Comparison of ENCODE assay signal across 24 cellular contexts in genomic region chr1:30271401-30272287, GRCh38.
A peak's percentile ranks its signal among the peaks of the same experiment; 100 is the strongest.
DNase-seq lines count a peak whose midpoint lies in the region; ATAC-seq and TF ChIP-seq lines count a peak whose summit lies in the region.
"Had no signal": no experiment of that assay in that cellular context is flagged by ENCODE, and none has a peak within 500 bp of the region (broad histone marks: within the 10 kb centered on the region; RNA-seq: fewer than 3 reads in every experiment).

No MANE protein-coding gene starts in this region.

- H3K4me1 ChIP-seq in neuronal stem cell (ENCODE audit: control insufficient read depth in 2 of 2, insufficient read depth in 1 of 2, low read depth in 1 of 2, low read length in 2 of 2), result peaks cover 0 to 4% of the 10 kb centered on the region in 2 donors
- H3K4me1 ChIP-seq: Caco-2 had no signal

- peak overlapping the region; percentile 47 for H2BK5ac ChIP-seq in neuronal stem cell (ENCODE audit: low read length)

- no peak overlapping the region for H2BK120ac ChIP-seq in neuronal stem cell (ENCODE audit: low read depth, low read length)

- peak overlapping the region; percentile 44 for H3K18ac ChIP-seq in neuronal stem cell (ENCODE audit: low read length)

- H3K36me3 Mint-ChIP-seq in natural killer cell, result no peaks in the 10 kb centered on the region
- H3K36me3 Mint-ChIP-seq in natural killer cell treated with Interleukin-12 subunit alpha and Interleukin-12 subunit beta and Interleukin-15 and Interleukin-18, amount 100 ng/mL, for 72 hours, result no peaks in the 10 kb centered on the region
- H3K36me3 Mint-ChIP-seq: CD4-positive, alpha-beta memory T cell had no signal

- H3K9ac ChIP-seq in neuronal stem cell (ENCODE audit: low read depth, low read length, poor library complexity), result no peak overlapping the region
- H3K9ac ChIP-seq: KMS-11 had no signal

- no peaks in the 10 kb centered on the region for H3K27me3 ChIP-seq in neuronal stem cell (ENCODE audit: control insufficient read depth in 3 of 3, insufficient read depth in 3 of 3, low read depth in 1 of 3, low read length in 3 of 3)

- H4K91ac ChIP-seq in neuronal stem cell (ENCODE audit: low read depth, low read length, poor library complexity), result no peak overlapping the region

- H3K36me3 ChIP-seq in neuronal stem cell (replicated peaks in 1 of 2; ENCODE audit: control insufficient read depth in 2 of 2, insufficient read depth in 2 of 2, low read length in 2 of 2), result no peaks in the 10 kb centered on the region

- no peak overlapping the region for H3K27ac Mint-ChIP-seq in natural killer cell
- H3K27ac Mint-ChIP-seq in natural killer cell treated with Interleukin-12 subunit alpha and Interleukin-12 subunit beta and Interleukin-15 and Interleukin-18, amount 100 ng/mL, for 72 hours, result no peak overlapping the region
- H3K27ac Mint-ChIP-seq: HFFc6 had no signal

- H3K4me3 ChIP-seq in coronary artery (no peak overlapping the region), neuronal stem cell (ENCODE audit: low read length in 2 of 2) (no peak overlapping the region)

- peak overlapping the region; percentile 95 for H2AK5ac ChIP-seq in neuronal stem cell (ENCODE audit: low read depth, low read length)

- H3K27ac ChIP-seq in coronary artery (no peak overlapping the region), neuronal stem cell (replicated peaks; ENCODE audit: low read length) (no peak overlapping the region)
- H3K27ac ChIP-seq: KMS-11 had no signal

- no peaks in the 10 kb centered on the region for H3K9me3 ChIP-seq in neuronal stem cell (replicated peaks in 1 of 2; ENCODE audit: control insufficient read depth in 2 of 2, insufficient read depth in 1 of 2, low read depth in 1 of 2, low read length in 2 of 2)
- H3K9me3 ChIP-seq: Caco-2 had no signal

- H3K27me3 Mint-ChIP-seq in natural killer cell (ENCODE audit: low read depth in 2 of 2), result peaks cover 12 to 16% of the 10 kb centered on the region in 2 donors
- H3K27me3 Mint-ChIP-seq in natural killer cell treated with Interleukin-12 subunit alpha and Interleukin-12 subunit beta and Interleukin-15 and Interleukin-18, amount 100 ng/mL, for 72 hours, result peaks cover 14 to 23% of the 10 kb centered on the region in 2 donors

- H3K79me1 ChIP-seq in neuronal stem cell (ENCODE audit: low read depth, low read length), result no peaks in the 10 kb centered on the region

- H3K23ac ChIP-seq in neuronal stem cell (ENCODE audit: low read depth, low read length, poor library complexity), result peak overlapping the region; percentile 39

- intact Hi-C loops in natural killer cell (cut with micrococcal nuclease), result no loop called here

- no peak for TF ChIP-seq CTCF in natural killer cell (IDR thresholded peaks at IDR 0.05)
- no peak for TF ChIP-seq CTCF in coronary artery (IDR thresholded peaks at IDR 0.05)

- no CpG with 5 or more reads among the region's 10 CpGs for WGBS in neuronal stem cell (ENCODE audit: extremely low coverage in 2 of 2, insufficient read length in 2 of 2, insufficient replicate concordance in 1 of 2), 2 donors

- no peak overlapping the region for H3K4ac ChIP-seq in neuronal stem cell (ENCODE audit: low read length)

- peak; percentile 3 for DNase-seq in natural killer cell
- DNase-seq in natural killer cell treated with Interleukin-12 subunit alpha and Interleukin-12 subunit beta and Interleukin-15 and Interleukin-18, amount 100 ng/mL, for 72 hours (ENCODE audit: low spot score), result no peak
- DNase-seq in coronary artery (ENCODE audit: low spot score), result peak; percentile 54
- no peak for DNase-seq in neuronal stem cell (ENCODE audit: low spot score)
- DNase-seq in SHP77 treated with DMSO at 0.1 percent for 48 hours (lab: John Stamatoyannopoulos, UW), result no peak
- DNase-seq: Caco-2; CD4-positive, alpha-beta memory T cell; DMS 273 treated with DMSO at 0.1 percent for 48 hours; DMS79 treated with DMSO at 0.1 percent for 48 hours; H7; HFFc6; IMR-90; NCI-H1105; NCI-H146; NCI-H2029; NCI-H2227 treated with DMSO at 0.1 percent for 48 hours; NCI-H510A treated with DMSO at 0.1 percent for 48 hours; NCI-H774; NK-92 treated with Interleukin-12 subunit alpha and Interleukin-12 subunit beta, amount 100 ng/mL, for 24 hours had no signal

- H2BK12ac ChIP-seq in neuronal stem cell (ENCODE audit: low read length), result peak overlapping the region; percentile 82

- no peaks in the 10 kb centered on the region for H3K4me1 Mint-ChIP-seq in natural killer cell
- peaks cover 0 to 2% of the 10 kb centered on the region in 2 donors for H3K4me1 Mint-ChIP-seq in natural killer cell treated with Interleukin-12 subunit alpha and Interleukin-12 subunit beta and Interleukin-15 and Interleukin-18, amount 100 ng/mL, for 72 hours (ENCODE audit: low read depth in 2 of 2)
- H3K4me1 Mint-ChIP-seq: CD4-positive, alpha-beta memory T cell had no signal

- H2AFZ ChIP-seq in neuronal stem cell (ENCODE audit: low read length), result no peak overlapping the region

- no peak overlapping the region for H4K8ac ChIP-seq in neuronal stem cell (ENCODE audit: low read depth, low read length)

- no peaks in the 10 kb centered on the region for H3K9me3 Mint-ChIP-seq in natural killer cell
- H3K9me3 Mint-ChIP-seq in natural killer cell treated with Interleukin-12 subunit alpha and Interleukin-12 subunit beta and Interleukin-15 and Interleukin-18, amount 100 ng/mL, for 72 hours, result no peaks in the 10 kb centered on the region
- H3K9me3 Mint-ChIP-seq: CD4-positive, alpha-beta memory T cell had no signal

- ATAC-seq in natural killer cell (no peak), HG02884 (IDR thresholded peaks at IDR 0.05; ENCODE audit: unreplicated experiment) (no peak), HG02973 (IDR thresholded peaks at IDR 0.05; ENCODE audit: unreplicated experiment) (no peak)
- ATAC-seq in natural killer cell treated with Interleukin-12 subunit alpha and Interleukin-12 subunit beta and Interleukin-15 and Interleukin-18, amount 100 ng/mL, for 72 hours, result no peak
- ATAC-seq: Panc1, Right ventricle myocardium inferior had no signal

- H3K4me3 Mint-ChIP-seq in natural killer cell, result no peak overlapping the region
- no peak overlapping the region for H3K4me3 Mint-ChIP-seq in natural killer cell treated with Interleukin-12 subunit alpha and Interleukin-12 subunit beta and Interleukin-15 and Interleukin-18, amount 100 ng/mL, for 72 hours
- H3K4me3 Mint-ChIP-seq: CD4-positive, alpha-beta memory T cell; HFFc6 had no signal

- H3K14ac ChIP-seq in neuronal stem cell (ENCODE audit: low read length), result no peak overlapping the region

- H2BK15ac ChIP-seq in neuronal stem cell (ENCODE audit: low read length), result peak overlapping the region; percentile 43

- H3K4me2 ChIP-seq in neuronal stem cell (ENCODE audit: insufficient read depth, low read length, poor library complexity, severe bottlenecking), result no peak overlapping the region
- H3K4me2 ChIP-seq: KMS-11 had no signal

Comparison
In these comparisons a context has a peak if more than half of its experiments do, and no peak if none do; other contexts are left out.
1. DNase-seq: peak in natural killer cell (single experiment) and coronary artery (single experiment); none in natural killer cell treated with Interleukin-12 subunit alpha and Interleukin-12 subunit beta and Interleukin-15 and Interleukin-18, amount 100 ng/mL, for 72 hours (single experiment), neuronal stem cell (single experiment) and SHP77 treated with DMSO at 0.1 percent for 48 hours (single experiment).